Comparison of ENCODE assay signal across 12 cellular contexts in genomic region chr2:191620144-191620543, GRCh38. TPM values are rescaled to one million over a fixed set of nuclear protein-coding genes. Genes with fewer than 3 reads are reported as not detected.
A peak's percentile ranks its signal among the peaks of the same experiment; 100 is the strongest.
DNase-seq lines count a peak whose midpoint lies in the region; TF ChIP-seq lines count a peak whose summit lies in the region.
"Had no signal": no experiment of that assay in that cellular context is flagged by ENCODE, and none has a peak within 500 bp of the region (broad histone marks: within the 10 kb centered on the region; RNA-seq: fewer than 3 reads in every experiment).

No MANE protein-coding gene starts in this region.

- POLR2A ChIA-PET in PC-9 (lab: Charles Lee; ENCODE audit: unreplicated experiment): interaction anchor here (0.5 to 1.4 kb wide), 7 partner anchors 18 to 454 kb away, joined by 3 to 22 read pairs (median 4); partner anchors contain the start of gene NABP1

- H4K20me1 ChIP-seq in PC-9 (ENCODE audit: insufficient read depth): no peaks in the 10 kb centered on the region

- H3K36me3 Mint-ChIP-seq in activated naive CD4-positive, alpha-beta T cell treated with anti-CD3 and anti-CD28 coated beads, Interleukin-2, amount 50 U/mL, for 24 hours: peaks cover 6% of the 10 kb centered on the region
- peaks cover 26% of the 10 kb centered on the region for H3K36me3 Mint-ChIP-seq in activated naive CD4-positive, alpha-beta T cell treated with anti-CD3 and anti-CD28 coated beads, Interleukin-2, amount 10 ng/mL, durations not matched to agents 7 days and 5 days
- H3K36me3 Mint-ChIP-seq in type B pancreatic cell: no peaks in the 10 kb centered on the region

- BruUV-seq in PC-9 (replicated peaks; lab: Mats Ljungman, UMichigan): no TSS peak

- peaks cover 5% of the 10 kb centered on the region for H3K9me3 Mint-ChIP-seq in activated naive CD4-positive, alpha-beta T cell treated with anti-CD3 and anti-CD28 coated beads, Interleukin-2, amount 50 U/mL, for 24 hours
- H3K9me3 Mint-ChIP-seq in activated naive CD4-positive, alpha-beta T cell treated with anti-CD3 and anti-CD28 coated beads, Interleukin-2, amount 10 ng/mL, durations not matched to agents 7 days and 5 days: peaks cover 7% of the 10 kb centered on the region
- peaks cover 5% of the 10 kb centered on the region for H3K9me3 Mint-ChIP-seq in type B pancreatic cell

- CTCF ChIA-PET in activated naive CD4-positive, alpha-beta T cell treated with anti-CD3 and anti-CD28 coated beads, Interleukin-2, amount 10 ng/mL, durations not matched to agents 7 days and 5 days (lab: Charles Lee): interaction anchor here (1.0 kb wide), 1 partner anchor 59 kb away, joined by 3 read pairs; no protein-coding TSS in a partner anchor
- CTCF ChIA-PET in PC-9 (lab: Charles Lee): no interaction called here

- H2AFZ ChIP-seq in PC-9: no peak overlapping the region

- no peaks in the 10 kb centered on the region for H3K79me2 ChIP-seq in PC-9 (ENCODE audit: low read depth)

- H3K4me3 Mint-ChIP-seq in activated naive CD4-positive, alpha-beta T cell treated with anti-CD3 and anti-CD28 coated beads, Interleukin-2, amount 50 U/mL, for 24 hours: no peak overlapping the region
- no peak overlapping the region for H3K4me3 Mint-ChIP-seq in activated naive CD4-positive, alpha-beta T cell treated with anti-CD3 and anti-CD28 coated beads, Interleukin-2, amount 10 ng/mL, durations not matched to agents 7 days and 5 days
- no peak overlapping the region for H3K4me3 Mint-ChIP-seq in type B pancreatic cell

- peaks cover 76% of the 10 kb centered on the region for H3K4me1 Mint-ChIP-seq in activated naive CD4-positive, alpha-beta T cell treated with anti-CD3 and anti-CD28 coated beads, Interleukin-2, amount 50 U/mL, for 24 hours
- peaks cover 70% of the 10 kb centered on the region for H3K4me1 Mint-ChIP-seq in activated naive CD4-positive, alpha-beta T cell treated with anti-CD3 and anti-CD28 coated beads, Interleukin-2, amount 10 ng/mL, durations not matched to agents 7 days and 5 days
- H3K4me1 Mint-ChIP-seq in type B pancreatic cell (ENCODE audit: unreplicated experiment): peaks cover 9% of the 10 kb centered on the region

- peak overlapping the region; percentile 96 for H3K27ac Mint-ChIP-seq in activated naive CD4-positive, alpha-beta T cell treated with anti-CD3 and anti-CD28 coated beads, Interleukin-2, amount 50 U/mL, for 24 hours
- no peak overlapping the region for H3K27ac Mint-ChIP-seq in activated naive CD4-positive, alpha-beta T cell treated with anti-CD3 and anti-CD28 coated beads, Interleukin-2, amount 10 ng/mL, durations not matched to agents 7 days and 5 days
- peak overlapping the region; percentile 59 for H3K27ac Mint-ChIP-seq in type B pancreatic cell

- H3K27me3 Mint-ChIP-seq in activated naive CD4-positive, alpha-beta T cell treated with anti-CD3 and anti-CD28 coated beads, Interleukin-2, amount 50 U/mL, for 24 hours: no peaks in the 10 kb centered on the region
- H3K27me3 Mint-ChIP-seq in activated naive CD4-positive, alpha-beta T cell treated with anti-CD3 and anti-CD28 coated beads, Interleukin-2, amount 10 ng/mL, durations not matched to agents 7 days and 5 days: no peaks in the 10 kb centered on the region
- no peaks in the 10 kb centered on the region for H3K27me3 Mint-ChIP-seq in type B pancreatic cell

- no peak for TF ChIP-seq POLR2A in erythroblast (IDR thresholded peaks at IDR 0.05; ENCODE audit: low read length)

- peak overlapping the region; percentile 69; the same call in 1 of the 2 replicates for H3K4me2 ChIP-seq in PC-9

- H3K4me1 ChIP-seq in PC-9 (replicated peaks; ENCODE audit: insufficient read depth): peaks cover 71% of the 10 kb centered on the region

- no peaks in the 10 kb centered on the region for H3K9me3 ChIP-seq in PC-9 (ENCODE audit: insufficient read depth, low read depth)

- peak overlapping the region; percentile 86 for H3K27ac ChIP-seq in PC-9
- H3K27ac ChIP-seq: cardiac muscle cell had no signal

- peaks cover 34% of the 10 kb centered on the region for H3F3A ChIP-seq in PC-9 (ENCODE audit: insufficient read depth, low read depth)

- no peak for DNase-seq in activated naive CD4-positive, alpha-beta T cell treated with anti-CD3 and anti-CD28 coated beads, Interleukin-2, amount 10 ng/mL, durations not matched to agents 7 days and 5 days
- DNase-seq in PC-9 (peak; percentile 44 to 84), erythroblast (lab: John Stamatoyannopoulos, UW) (peak; percentile 21 to 49), type B pancreatic cell (ENCODE audit: extremely low spot score, unreplicated experiment) (no peak), NK-92 (lab: John Stamatoyannopoulos, UW; ENCODE audit: unreplicated experiment) (no peak), NCI-H69 (lab: John Stamatoyannopoulos, UW) (no peak)
- no peak for DNase-seq in stimulated activated naive CD4-positive, alpha-beta T cell treated with Interleukin-2 at 50 U/mL for 16 hours (lab: John Stamatoyannopoulos, UW)
- DNase-seq: activated CD8-positive, alpha-beta memory T cell treated with anti-CD3 and anti-CD28 coated beads, Interleukin-2, amount 50 U/mL, for 4 hours; NCI-H1694 treated with DMSO at 0.1 percent for 48 hours; stimulated activated CD4-positive, alpha-beta T cell treated with anti-CD3 and anti-CD28 coated beads, Interleukin-1b, Interleukin-23, amount 100 ng/mL, for 48 hours had no signal

- intact Hi-C loops in PC-9 (cut with micrococcal nuclease; ENCODE audit: unreplicated experiment): no loop called here

- no peaks in the 10 kb centered on the region for H3K36me3 ChIP-seq in PC-9 (ENCODE audit: low read depth)
- H3K36me3 ChIP-seq: cardiac muscle cell had no signal

- no peaks in the 10 kb centered on the region for H3K27me3 ChIP-seq in PC-9 (ENCODE audit: insufficient read depth, low read depth)
- H3K27me3 ChIP-seq: cardiac muscle cell had no signal

- TF ChIP-seq CTCF in PC-9 (conservative IDR thresholded peaks at IDR 0.05) (no peak), type B pancreatic cell (conservative IDR thresholded peaks at IDR 0.05) (no peak)

- no peaks in the 10 kb centered on the region for H3K9me2 ChIP-seq in PC-9 (ENCODE audit: insufficient read depth)

- no peak overlapping the region for H3K4me3 ChIP-seq in PC-9
- H3K4me3 ChIP-seq: cardiac muscle cell had no signal

RNA-seq across cellular contexts. Expression of gene NABP1, which starts 57.8 kb away (rescaled TPM):
- total RNA-seq in PC-9 (2021): 39.0 and 46.5 TPM in 2 replicates
- 15.3 and 22.5 TPM in 2 replicates for total RNA-seq in type B pancreatic cell (ENCODE audit: low replicate concordance)

Comparison
In these comparisons a context has a peak if more than half of its experiments do, and no peak if none do; other contexts are left out.
1. DNase-seq: peak in PC-9 (2 of 2) and erythroblast (2 of 2); none in activated naive CD4-positive, alpha-beta T cell treated with anti-CD3 and anti-CD28 coated beads, Interleukin-2, amount 10 ng/mL, durations not matched to agents 7 days and 5 days (single experiment), type B pancreatic cell (single experiment), stimulated activated naive CD4-positive, alpha-beta T cell treated with Interleukin-2 at 50 U/mL for 16 hours (single experiment), NK-92 (single experiment) and NCI-H69 (single experiment).